ENCODE assay signal across 19 cellular contexts in genomic region chr6:38141045-38141444, GRCh38.
DNase-seq lines count a peak whose midpoint lies in the region; ATAC-seq, FAIRE-seq and TF ChIP-seq lines count a peak whose summit lies in the region.
"Had no signal": no experiment of that assay in that cellular context is flagged by ENCODE, and none has a peak within 500 bp of the region (broad histone marks: within the 10 kb centered on the region; RNA-seq: fewer than 3 reads in every experiment).

No MANE protein-coding gene starts in this region.

- peaks cover 19% of the 10 kb centered on the region for H3K36me3 Mint-ChIP-seq in activated naive CD8-positive, alpha-beta T cell
- H3K36me3 Mint-ChIP-seq in activated naive CD8-positive, alpha-beta T cell treated with anti-CD3 and anti-CD28 coated beads for 36 hours: peaks cover 9% of the 10 kb centered on the region
- H3K36me3 Mint-ChIP-seq in stimulated activated memory B cell treated with anti-CD40 and anti-IgM and Interleukin-4, amounts not matched to agents 10 μg/mL and 1 μg/mL and 100 μg/mL, for 72 hours: peaks cover 50% of the 10 kb centered on the region
- peaks cover 12% of the 10 kb centered on the region for H3K36me3 Mint-ChIP-seq in activated T-helper 17 cell treated with anti-CD3 and anti-CD28 coated beads, Interleukin-2, amount 50 U/mL, for 72 hours (ENCODE audit: low read depth)

- H3K9me3 ChIP-seq in OCI-LY3 (ENCODE audit: insufficient read depth, low read length) (no peaks in the 10 kb centered on the region), MG63 (no peaks in the 10 kb centered on the region)
- H3K9me3 ChIP-seq: BLaER1 treated with 17β-estradiol and CSF1 and Interleukin-3, amounts not matched to agents 10 nM and 100 nM; SJCRH30 had no signal

- no peak for TF ChIP-seq CTCF in OCI-LY3 (IDR thresholded peaks at IDR 0.05; ENCODE audit: low read depth, low read length)

- H3K4me1 Mint-ChIP-seq in activated naive CD8-positive, alpha-beta T cell (ENCODE audit: low read depth): peaks cover 20% of the 10 kb centered on the region
- peaks cover 7% of the 10 kb centered on the region for H3K4me1 Mint-ChIP-seq in activated naive CD8-positive, alpha-beta T cell treated with anti-CD3 and anti-CD28 coated beads for 36 hours
- H3K4me1 Mint-ChIP-seq in stimulated activated memory B cell treated with anti-CD40 and anti-IgM and Interleukin-4, amounts not matched to agents 10 μg/mL and 1 μg/mL and 100 μg/mL, for 72 hours: peaks cover 29% of the 10 kb centered on the region
- H3K4me1 Mint-ChIP-seq in activated T-helper 17 cell treated with anti-CD3 and anti-CD28 coated beads, Interleukin-2, amount 50 U/mL, for 72 hours: peaks cover 31% of the 10 kb centered on the region

- no peak overlapping the region for H3K27ac ChIP-seq in OCI-LY3 (ENCODE audit: low read length)
- H3K27ac ChIP-seq: BLaER1 treated with 17β-estradiol and CSF1 and Interleukin-3, amounts not matched to agents 10 nM and 100 nM; HL-60; SJCRH30 had no signal

- no peak overlapping the region for H2AFZ ChIP-seq in OCI-LY3 (ENCODE audit: low read depth, low read length)

- H3K79me2 ChIP-seq in OCI-LY3 (ENCODE audit: low read length): peaks cover 17% of the 10 kb centered on the region

- H3K4me3 Mint-ChIP-seq in activated naive CD8-positive, alpha-beta T cell: no peak overlapping the region
- no peak overlapping the region for H3K4me3 Mint-ChIP-seq in activated naive CD8-positive, alpha-beta T cell treated with anti-CD3 and anti-CD28 coated beads for 36 hours
- H3K4me3 Mint-ChIP-seq in stimulated activated memory B cell treated with anti-CD40 and anti-IgM and Interleukin-4, amounts not matched to agents 10 μg/mL and 1 μg/mL and 100 μg/mL, for 72 hours: no peak overlapping the region
- no peak overlapping the region for H3K4me3 Mint-ChIP-seq in activated T-helper 17 cell treated with anti-CD3 and anti-CD28 coated beads, Interleukin-2, amount 50 U/mL, for 72 hours
- H3K4me3 Mint-ChIP-seq: CD8-positive, alpha-beta T cell; IgD-negative memory B cell had no signal

- peak overlapping the region; percentile 92 for H3K4me2 ChIP-seq in OCI-LY3 (ENCODE audit: low read length)
- H3K4me2 ChIP-seq: BLaER1 treated with 17β-estradiol and CSF1 and Interleukin-3, amounts not matched to agents 10 nM and 100 nM had no signal

- H3K9me3 Mint-ChIP-seq in activated naive CD8-positive, alpha-beta T cell (ENCODE audit: low read depth): no peaks in the 10 kb centered on the region
- H3K9me3 Mint-ChIP-seq in activated naive CD8-positive, alpha-beta T cell treated with anti-CD3 and anti-CD28 coated beads for 36 hours: no peaks in the 10 kb centered on the region
- H3K9me3 Mint-ChIP-seq in stimulated activated memory B cell treated with anti-CD40 and anti-IgM and Interleukin-4, amounts not matched to agents 10 μg/mL and 1 μg/mL and 100 μg/mL, for 72 hours: no peaks in the 10 kb centered on the region
- H3K9me3 Mint-ChIP-seq in activated T-helper 17 cell treated with anti-CD3 and anti-CD28 coated beads, Interleukin-2, amount 50 U/mL, for 72 hours: no peaks in the 10 kb centered on the region
- H3K9me3 Mint-ChIP-seq: CD8-positive, alpha-beta T cell; IgD-negative memory B cell had no signal

- peak; percentile 13 for FAIRE-seq in islet of Langerhans (lab: Jason Lieb, UNC)
- FAIRE-seq: D721Med, H54 had no signal

- no peak overlapping the region for H3K9ac ChIP-seq in OCI-LY3 (ENCODE audit: low read length)
- H3K9ac ChIP-seq: BLaER1 treated with 17β-estradiol and CSF1 and Interleukin-3, amounts not matched to agents 10 nM and 100 nM had no signal

- DNase-seq in activated naive CD8-positive, alpha-beta T cell treated with anti-CD3 and anti-CD28 coated beads for 36 hours: no peak
- DNase-seq in MG63: no peak
- DNase-seq: CD8-positive, alpha-beta T cell; Karpas-422; MM.1S; NCI-H2081; NCI-H510A; SJCRH30 had no signal

- H3K4me3 ChIP-seq in OCI-LY3 (ENCODE audit: low read length) (no peak overlapping the region), MG63 (no peak overlapping the region)
- H3K4me3 ChIP-seq: BLaER1 treated with 17β-estradiol and CSF1 and Interleukin-3, amounts not matched to agents 10 nM and 100 nM; SJCRH30 had no signal

- peaks cover 58% of the 10 kb centered on the region for H3K4me1 ChIP-seq in OCI-LY3 (ENCODE audit: low read length)

- no peaks in the 10 kb centered on the region for H4K20me1 ChIP-seq in OCI-LY3 (ENCODE audit: insufficient read depth, low read length)

- peak overlapping the region; percentile 41 for H3K27ac Mint-ChIP-seq in activated naive CD8-positive, alpha-beta T cell
- no peak overlapping the region for H3K27ac Mint-ChIP-seq in activated naive CD8-positive, alpha-beta T cell treated with anti-CD3 and anti-CD28 coated beads for 36 hours
- peak overlapping the region; percentile 48 for H3K27ac Mint-ChIP-seq in stimulated activated memory B cell treated with anti-CD40 and anti-IgM and Interleukin-4, amounts not matched to agents 10 μg/mL and 1 μg/mL and 100 μg/mL, for 72 hours
- no peak overlapping the region for H3K27ac Mint-ChIP-seq in activated T-helper 17 cell treated with anti-CD3 and anti-CD28 coated beads, Interleukin-2, amount 50 U/mL, for 72 hours
- H3K27ac Mint-ChIP-seq: CD8-positive, alpha-beta T cell had no signal

- no peak for ATAC-seq in stimulated activated memory B cell treated with anti-CD40 and anti-IgM and Interleukin-4, amounts not matched to agents 10 μg/mL and 1 μg/mL and 100 μg/mL, for 72 hours
- no peak for ATAC-seq in activated T-helper 17 cell treated with anti-CD3 and anti-CD28 coated beads, Interleukin-2, amount 50 U/mL, for 72 hours (replicated peaks)
- no peak for ATAC-seq in GM18517 (IDR thresholded peaks at IDR 0.05; ENCODE audit: unreplicated experiment)
- ATAC-seq: CD8-positive, alpha-beta T cell had no signal

- peaks cover under 1% of the 10 kb centered on the region for H3K36me3 ChIP-seq in OCI-LY3 (replicated peaks; ENCODE audit: low read depth, low read length)
- H3K36me3 ChIP-seq in MG63: no peaks in the 10 kb centered on the region
- H3K36me3 ChIP-seq: SJCRH30 had no signal

- no peaks in the 10 kb centered on the region for H3K27me3 ChIP-seq in OCI-LY3 (ENCODE audit: low read depth, low read length)
- no peaks in the 10 kb centered on the region for H3K27me3 ChIP-seq in MG63
- H3K27me3 ChIP-seq: BLaER1 treated with 17β-estradiol and CSF1 and Interleukin-3, amounts not matched to agents 10 nM and 100 nM; SJCRH30 had no signal

- H3K27me3 Mint-ChIP-seq in activated naive CD8-positive, alpha-beta T cell: no peaks in the 10 kb centered on the region
- H3K27me3 Mint-ChIP-seq in activated naive CD8-positive, alpha-beta T cell treated with anti-CD3 and anti-CD28 coated beads for 36 hours: no peaks in the 10 kb centered on the region
- no peaks in the 10 kb centered on the region for H3K27me3 Mint-ChIP-seq in stimulated activated memory B cell treated with anti-CD40 and anti-IgM and Interleukin-4, amounts not matched to agents 10 μg/mL and 1 μg/mL and 100 μg/mL, for 72 hours
- no peaks in the 10 kb centered on the region for H3K27me3 Mint-ChIP-seq in activated T-helper 17 cell treated with anti-CD3 and anti-CD28 coated beads, Interleukin-2, amount 50 U/mL, for 72 hours
- H3K27me3 Mint-ChIP-seq: IgD-negative memory B cell had no signal

Comparison
In these comparisons a context has a peak if more than half of its experiments do, and no peak if none do; other contexts are left out.
1. H3K27ac Mint-ChIP-seq: peak in activated naive CD8-positive, alpha-beta T cell (single experiment) and stimulated activated memory B cell treated with anti-CD40 and anti-IgM and Interleukin-4, amounts not matched to agents 10 μg/mL and 1 μg/mL and 100 μg/mL, for 72 hours (single experiment); none in activated naive CD8-positive, alpha-beta T cell treated with anti-CD3 and anti-CD28 coated beads for 36 hours (single experiment) and activated T-helper 17 cell treated with anti-CD3 and anti-CD28 coated beads, Interleukin-2, amount 50 U/mL, for 72 hours (single experiment).